ENCODE assay signal across 8 cellular contexts in the genomic region with DNA sequence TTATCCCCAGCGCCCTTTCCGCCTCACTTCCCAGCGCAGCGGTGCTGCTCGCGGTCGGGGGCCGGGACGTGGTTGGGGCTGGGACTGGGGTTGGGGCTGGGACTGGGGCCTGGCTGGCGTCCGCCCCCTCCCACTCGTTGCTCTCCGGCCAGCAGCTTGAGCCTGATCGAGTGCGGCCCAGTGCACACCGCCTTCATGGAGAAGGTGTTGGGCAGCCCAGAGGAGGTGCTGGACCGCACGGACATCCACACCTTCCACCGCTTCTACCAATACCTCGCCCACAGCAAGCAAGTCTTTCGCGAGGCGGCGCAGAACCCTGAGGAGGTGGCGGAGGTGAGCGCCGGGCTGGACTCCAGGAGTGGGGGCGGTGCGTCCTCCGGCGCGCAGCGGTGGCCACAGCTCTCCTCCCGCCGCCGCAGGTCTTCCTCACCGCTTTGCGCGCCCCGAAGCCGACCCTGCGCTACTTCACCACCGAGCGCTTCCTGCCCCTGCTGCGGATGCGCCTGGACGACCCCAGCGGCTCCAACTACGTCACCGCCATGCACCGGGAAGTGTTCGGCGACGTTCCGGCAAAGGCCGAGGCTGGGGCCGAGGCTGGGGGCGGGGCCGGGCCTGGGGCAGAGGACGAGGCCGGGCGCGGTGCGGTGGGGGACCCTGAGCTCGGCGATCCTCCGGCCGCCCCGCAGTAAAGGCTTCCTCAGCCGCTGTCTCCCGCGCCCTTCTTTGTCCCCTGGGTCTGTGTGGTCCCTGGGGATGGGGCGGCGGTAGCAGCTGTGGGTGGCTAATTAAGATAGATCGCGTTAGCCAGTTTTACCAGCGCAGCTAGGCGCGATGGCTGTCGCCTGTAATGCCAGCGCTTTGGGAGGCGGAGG. TPM values are rescaled to one million over a fixed set of nuclear protein-coding genes. Genes with fewer than 3 reads are reported as not detected.
DNase-seq lines count a peak whose midpoint lies in the region; ATAC-seq and TF ChIP-seq lines count a peak whose summit lies in the region.

No MANE protein-coding gene starts in this region.

- peak overlapping the region; percentile 86 for H3K18ac ChIP-seq in neuronal stem cell (ENCODE audit: low read length)

- peak; percentile 9 for TF ChIP-seq CTCF in DND-41 (IDR thresholded peaks at IDR 0.05; ENCODE audit: borderline replicate concordance, extremely low read depth, low read length, poor library complexity, severe bottlenecking)
- TF ChIP-seq CTCF in gastroesophageal sphincter (IDR thresholded peaks at IDR 0.05), result peak in 3 of 4 experiments; percentile 12 to 24 (median 19)
- TF ChIP-seq CTCF in thyroid gland (IDR thresholded peaks at IDR 0.05), result peak in 1 of 6 experiments; percentile 16

- 0 out of 2 replicates have a peak, but pooled peaks cover 3% of the 10 kb centered on the region for H4K20me1 ChIP-seq in DND-41 (ENCODE audit: insufficient read depth, low read length)

- H3K4ac ChIP-seq in neuronal stem cell (ENCODE audit: low read length), result peak overlapping the region; percentile 13

- H3K4me1 ChIP-seq in DND-41 (ENCODE audit: insufficient read depth, low read length), result peaks cover 25% of the 10 kb centered on the region
- H3K4me1 ChIP-seq in gastroesophageal sphincter, result peaks cover 0 to 39% (median 12%) of the 10 kb centered on the region in 3 donors
- peaks cover 6 to 8% of the 10 kb centered on the region in 2 donors for H3K4me1 ChIP-seq in neuronal stem cell (ENCODE audit: control insufficient read depth in 2 of 2, insufficient read depth in 1 of 2, low read depth in 1 of 2, low read length in 2 of 2)
- H3K4me1 ChIP-seq in thyroid gland, result peaks cover 13 to 16% of the 10 kb centered on the region in 2 donors

- H3K9me3 ChIP-seq in DND-41 (ENCODE audit: insufficient read depth, low read length, severe bottlenecking) (no peaks in the 10 kb centered on the region), gastroesophageal sphincter (no peaks in the 10 kb centered on the region), neuronal stem cell (replicated peaks in 1 of 2; ENCODE audit: control insufficient read depth in 2 of 2, insufficient read depth in 1 of 2, low read depth in 1 of 2, low read length in 2 of 2) (no peaks in the 10 kb centered on the region), thyroid gland (no peaks in the 10 kb centered on the region)

- ATAC-seq in DND-41 (ENCODE audit: insufficient read depth, low read depth) (peak; percentile 95), GM21737 (IDR thresholded peaks at IDR 0.05; ENCODE audit: unreplicated experiment) (peak; percentile 77), gastroesophageal sphincter (peak; percentile 96)

- DNase-seq in DND-41 (peak; percentile 90), LHCN-M2 (ENCODE audit: low read depth) (peak; percentile 69), SK-MEL-5 (ENCODE audit: low read depth, low spot score) (peak; percentile 70), neuronal stem cell (ENCODE audit: low spot score) (peak; percentile 86), thyroid gland (peak; percentile 89 to 91)
- DNase-seq in activated naive CD4-positive, alpha-beta T cell treated with anti-CD3 and anti-CD28 coated beads, Interleukin-2, amount 50 U/mL, for 16 hours, result peak; percentile 70

- intact Hi-C loops in thyroid gland (cut with DNase I), result no loop called here

- TF ChIP-seq POLR2A in gastroesophageal sphincter (IDR thresholded peaks at IDR 0.05) (peak; percentile 84 to 85), thyroid gland (IDR thresholded peaks at IDR 0.05) (peak; percentile 4 to 92)

- peaks cover 7% of the 10 kb centered on the region; the same call in 1 of the 2 replicates for H3K36me3 ChIP-seq in DND-41 (ENCODE audit: insufficient read depth, low read length)
- H3K36me3 ChIP-seq in gastroesophageal sphincter, result peaks cover 0 to 12% of the 10 kb centered on the region in 2 donors
- no peaks in the 10 kb centered on the region for H3K36me3 ChIP-seq in neuronal stem cell (replicated peaks in 1 of 2; ENCODE audit: control insufficient read depth in 2 of 2, insufficient read depth in 2 of 2, low read length in 2 of 2)
- no peaks in the 10 kb centered on the region for H3K36me3 ChIP-seq in thyroid gland

- TF ChIP-seq EP300 in gastroesophageal sphincter (IDR thresholded peaks at IDR 0.05), result no peak

- H2AFZ ChIP-seq in DND-41 (ENCODE audit: low read depth, low read length), result peak overlapping the region; percentile 88
- H2AFZ ChIP-seq in neuronal stem cell (ENCODE audit: low read length), result peak overlapping the region; percentile 96

- peak overlapping the region; percentile 40 for H3K14ac ChIP-seq in neuronal stem cell (ENCODE audit: low read length)

- in situ Hi-C loops in SK-MEL-5 (cut with HindIII; ENCODE audit: low pct_unique_long_range_greater_than_20kb, low sequenced_read_pairs), result no loop called here

- WGBS in gastroesophageal sphincter (ENCODE audit: low coverage in 1 of 2), 2 donors, result 0% methylated on average over 1 of the region's 82 CpGs; no CpG with 5 or more reads in 1 of the 2 donors
- no CpG with 5 or more reads among the region's 82 CpGs for WGBS in neuronal stem cell (ENCODE audit: extremely low coverage in 2 of 2, insufficient read length in 2 of 2, insufficient replicate concordance in 1 of 2), 2 donors
- 0 to 1% methylated on average over 19 to 40 of the region's 82 CpGs for WGBS in thyroid gland, 2 donors

- peak overlapping the region; percentile 50 for H3K23ac ChIP-seq in neuronal stem cell (ENCODE audit: low read depth, low read length, poor library complexity)

- H2BK5ac ChIP-seq in neuronal stem cell (ENCODE audit: low read length), result peak overlapping the region; percentile 83

- H3K9ac ChIP-seq in DND-41 (ENCODE audit: low read depth, low read length) (peak overlapping the region; percentile 90), neuronal stem cell (ENCODE audit: low read depth, low read length, poor library complexity) (peak overlapping the region; percentile 95)

- peaks cover 31% of the 10 kb centered on the region for H3K79me2 ChIP-seq in DND-41 (ENCODE audit: insufficient read depth, low read length)

- peak overlapping the region; percentile 54 for H2AK5ac ChIP-seq in neuronal stem cell (ENCODE audit: low read depth, low read length)

- peak overlapping the region; percentile 2 for H4K91ac ChIP-seq in neuronal stem cell (ENCODE audit: low read depth, low read length, poor library complexity)

- peak overlapping the region; percentile 2 for H2BK12ac ChIP-seq in neuronal stem cell (ENCODE audit: low read length)

- H3K27ac ChIP-seq in DND-41 (ENCODE audit: low read length) (peak overlapping the region; percentile 85), gastroesophageal sphincter (peak overlapping the region; percentile 64 to 92 (median 89)), neuronal stem cell (replicated peaks; ENCODE audit: low read length) (peak overlapping the region; percentile 78), thyroid gland (peak overlapping the region; percentile 71 to 94 (median 86))

- no peak overlapping the region for H4K8ac ChIP-seq in neuronal stem cell (ENCODE audit: low read depth, low read length)

- H2BK120ac ChIP-seq in neuronal stem cell (ENCODE audit: low read depth, low read length), result peak overlapping the region; percentile 47

- H3K4me3 ChIP-seq in DND-41 (ENCODE audit: low read depth in 1 of 2, low read length in 2 of 2) (peak overlapping the region; percentile 70 to 88), gastroesophageal sphincter (peak overlapping the region; percentile 56 to 85), neuronal stem cell (ENCODE audit: low read length in 2 of 2) (peak overlapping the region; percentile 89 to 97), thyroid gland (replicated peaks in 1 of 3) (peak overlapping the region; percentile 37 to 74 (median 59))

- peak overlapping the region; percentile 83 for H3K4me2 ChIP-seq in DND-41 (ENCODE audit: insufficient read depth, low read length)
- peak overlapping the region; percentile 77 for H3K4me2 ChIP-seq in neuronal stem cell (ENCODE audit: insufficient read depth, low read length, poor library complexity, severe bottlenecking)

- H3K79me1 ChIP-seq in neuronal stem cell (ENCODE audit: low read depth, low read length), result peaks cover 6% of the 10 kb centered on the region

- H2BK15ac ChIP-seq in neuronal stem cell (ENCODE audit: low read length), result peak overlapping the region; percentile 15

- H3K27me3 ChIP-seq in DND-41 (ENCODE audit: insufficient read depth, low read length, poor library complexity) (no peaks in the 10 kb centered on the region), gastroesophageal sphincter (no peaks in the 10 kb centered on the region), neuronal stem cell (ENCODE audit: control insufficient read depth in 3 of 3, insufficient read depth in 3 of 3, low read depth in 1 of 3, low read length in 3 of 3) (no peaks in the 10 kb centered on the region), thyroid gland (no peaks in the 10 kb centered on the region)

RNA-seq across cellular contexts. Expression of gene HSD17B1, which starts 1.8 kb away (rescaled TPM):
- total RNA-seq in LHCN-M2 (2014; rRNA removed) (0.26 and 0.34 TPM in 2 replicates), gastroesophageal sphincter (1 to 10 TPM in 1 of 4 donors, under 1 TPM in 3; 0.39 to 1.4 (median 0.69) TPM), thyroid gland (1 to 10 TPM in 2 of 4 donors, under 1 TPM in 2; 0.21 to 4.1 (median 1.3) TPM)
- polyA plus RNA-seq in LHCN-M2 (2012), result 1.9 TPM
- total RNA-seq in SK-MEL-5 (2014; rRNA removed; shearing (Covaris generic)), result 0.82 and 0.88 TPM in 2 replicates
- polyA plus RNA-seq in SK-MEL-5 (2015; cell fraction: cytosol; rRNA removed), result 0.18 and 0.57 TPM in 2 replicates
- polyA plus RNA-seq in SK-MEL-5 (2015; cell fraction: nucleus; rRNA removed), result 3.0 and 3.1 TPM in 2 replicates
- 1.6 TPM for polyA plus RNA-seq in neuronal stem cell (2013, experiment 1 of 2)
- 1.8 TPM for polyA plus RNA-seq in neuronal stem cell (2013, experiment 2 of 2)

RNA-seq across cellular contexts. Expression of gene COASY, which starts 7.5 kb away (rescaled TPM):
- total RNA-seq in LHCN-M2 (2014; rRNA removed), result 25.8 and 31.7 TPM in 2 replicates
- polyA plus RNA-seq in LHCN-M2 (2012), result 53.6 TPM
- 23.6 and 27.6 TPM in 2 replicates for total RNA-seq in SK-MEL-5 (2014; rRNA removed; shearing (Covaris generic))
- 165 and 187 TPM in 2 replicates for polyA plus RNA-seq in SK-MEL-5 (2015; cell fraction: cytosol; rRNA removed)
- polyA plus RNA-seq in SK-MEL-5 (2015; cell fraction: nucleus; rRNA removed), result 353 and 438 TPM in 2 replicates
- total RNA-seq in gastroesophageal sphincter, result 10 to 100 TPM; 16.8 to 25.8 (median 19.9) TPM
- polyA plus RNA-seq in neuronal stem cell (2013, experiment 1 of 2), result 74.9 TPM
- 76.5 TPM for polyA plus RNA-seq in neuronal stem cell (2013, experiment 2 of 2)
- 10 to 100 TPM; 32.7 to 60.9 (median 48.7) TPM for total RNA-seq in thyroid gland

RNA-seq across cellular contexts. Expression of gene MLX, which starts 12.4 kb away (rescaled TPM):
- total RNA-seq in LHCN-M2 (2014; rRNA removed) (43.5 and 50.9 TPM in 2 replicates), gastroesophageal sphincter (10 to 100 TPM; 24.4 to 33.9 (median 26.0) TPM), thyroid gland (10 to 100 TPM; 47.0 to 62.8 (median 52.9) TPM)
- polyA plus RNA-seq in LHCN-M2 (2012), result 50.3 TPM
- 44.6 and 50.6 TPM in 2 replicates for total RNA-seq in SK-MEL-5 (2014; rRNA removed; shearing (Covaris generic))
- polyA plus RNA-seq in SK-MEL-5 (2015; cell fraction: cytosol; rRNA removed), result 76.3 and 81.8 TPM in 2 replicates
- polyA plus RNA-seq in SK-MEL-5 (2015; cell fraction: nucleus; rRNA removed), result 302 and 331 TPM in 2 replicates
- 25.1 TPM for polyA plus RNA-seq in neuronal stem cell (2013, experiment 1 of 2)
- polyA plus RNA-seq in neuronal stem cell (2013, experiment 2 of 2), result 25.5 TPM

RNA-seq across cellular contexts. Expression of gene NAGLU, which starts 18.4 kb away (rescaled TPM):
- total RNA-seq in LHCN-M2 (2014; rRNA removed), result 94.8 and 97.0 TPM in 2 replicates
- 39.9 TPM for polyA plus RNA-seq in LHCN-M2 (2012)
- total RNA-seq in SK-MEL-5 (2014; rRNA removed; shearing (Covaris generic)), result 75.8 and 91.8 TPM in 2 replicates
- polyA plus RNA-seq in SK-MEL-5 (2015; cell fraction: cytosol; rRNA removed), result 217 and 256 TPM in 2 replicates
- 367 and 466 TPM in 2 replicates for polyA plus RNA-seq in SK-MEL-5 (2015; cell fraction: nucleus; rRNA removed)
- 10 to 100 TPM; 31.9 to 46.9 (median 35.7) TPM for total RNA-seq in gastroesophageal sphincter
- polyA plus RNA-seq in neuronal stem cell (2013, experiment 1 of 2), result 6.6 TPM
- 6.4 TPM for polyA plus RNA-seq in neuronal stem cell (2013, experiment 2 of 2)
- total RNA-seq in thyroid gland, result 100 to 1,000 TPM in 2 of 4 donors, 10 to 100 TPM in 2; 56.7 to 140 (median 101) TPM

RNA-seq across cellular contexts. Expression of gene PSMC3IP, which starts 23.0 kb away (rescaled TPM):
- total RNA-seq in LHCN-M2 (2014; rRNA removed) (23.2 and 32.4 TPM in 2 replicates), gastroesophageal sphincter (1 to 10 TPM; 4.0 to 6.8 (median 4.8) TPM), thyroid gland (1 to 10 TPM; 1.4 to 5.8 (median 4.5) TPM)
- polyA plus RNA-seq in LHCN-M2 (2012), result 20.1 TPM
- 8.0 and 8.5 TPM in 2 replicates for total RNA-seq in SK-MEL-5 (2014; rRNA removed; shearing (Covaris generic))
- 15.7 and 16.8 TPM in 2 replicates for polyA plus RNA-seq in SK-MEL-5 (2015; cell fraction: cytosol; rRNA removed)
- 66.9 and 75.1 TPM in 2 replicates for polyA plus RNA-seq in SK-MEL-5 (2015; cell fraction: nucleus; rRNA removed)
- 27.2 TPM for polyA plus RNA-seq in neuronal stem cell (2013, experiment 1 of 2)
- 27.4 TPM for polyA plus RNA-seq in neuronal stem cell (2013, experiment 2 of 2)

Comparison
In these comparisons a context has a peak if more than half of its experiments do, and no peak if none do; other contexts are left out.
1. Peak in every context shown above with its lines: DNase-seq, ATAC-seq, H3K4me3 ChIP-seq and H3K27ac ChIP-seq.